6 cellular contexts compared by ENCODE assay signal in genomic region chr18:47603158-47603557, GRCh38.
"Had no signal": no experiment of that assay in that cellular context is flagged by ENCODE, and none has a peak within 500 bp of the region (broad histone marks: within the 10 kb centered on the region; RNA-seq: fewer than 3 reads in every experiment).

No MANE protein-coding gene starts in this region.

- H3K9me3 Mint-ChIP-seq: H9 had no signal

- H3K4me3 Mint-ChIP-seq: H9 had no signal

- H3K27ac Mint-ChIP-seq: H9 had no signal

- DNase-seq: GM23248, GOT3, H9, HCEC 1CT, IMR-90, KBM-7 had no signal

- H3K4me3 ChIP-seq: GM23248 had no signal
